ENCODE assay signal across 10 cellular contexts in genomic region chr12:91182664-91183455, GRCh38. TPM values are rescaled to one million over a fixed set of nuclear protein-coding genes. Genes with fewer than 3 reads are reported as not detected.
DNase-seq lines count a peak whose midpoint lies in the region; ATAC-seq, FAIRE-seq and TF ChIP-seq lines count a peak whose summit lies in the region.
"Had no signal": no experiment of that assay in that cellular context is flagged by ENCODE, and none has a peak within 500 bp of the region (broad histone marks: within the 10 kb centered on the region; RNA-seq: fewer than 3 reads in every experiment).

Gene DCN (minus strand): TSS chr12:91182817. CDS start chr12:91178552, 4,265 bp downstream.

- DNase-seq in D721Med (ENCODE audit: insufficient read length, low spot score) = no peak
- DNase-seq in brain microvascular endothelial cell = no peak
- no peak for DNase-seq in right cardiac atrium
- no peak for DNase-seq in renal cortical epithelial cell (ENCODE audit: low read depth)
- no peak for DNase-seq in activated gamma-delta T cell (lab: John Stamatoyannopoulos, UW)
- DNase-seq in NCI-H345 treated with DMSO at 0.1 percent for 48 hours (lab: John Stamatoyannopoulos, UW; ENCODE audit: unreplicated experiment) = no peak
- DNase-seq in activated CD4-positive, alpha-beta T cell treated with anti-CD3 and anti-CD28 coated beads for 48 hours = no peak
- DNase-seq in NCI-H226 = no peak
- DNase-seq: BE2C had no signal

- no peak for TF ChIP-seq CTCF in D721Med (IDR thresholded peaks at IDR 0.05; ENCODE audit: insufficient read depth, missing control alignments)
- TF ChIP-seq CTCF in brain microvascular endothelial cell (IDR thresholded peaks at IDR 0.05; ENCODE audit: low read depth, low read length, missing control alignments) = no peak

- intact Hi-C loops in right cardiac atrium (cut with DNase I) = loop anchor here in 1 of 4 donors (10.0 kb wide), 1 partner anchor 62 kb away; no protein-coding TSS in a partner anchor

- H3K4me3 ChIP-seq in brain microvascular endothelial cell (ENCODE audit: low read depth, low read length) = peak within 1 kb of the TSS; percentile 38
- peak within 1 kb of the TSS; percentile 76 for H3K4me3 ChIP-seq in right cardiac atrium (ENCODE audit: low read length)

- H3K27ac ChIP-seq in brain microvascular endothelial cell (peak within 1 kb of the TSS; percentile 59), right cardiac atrium (ENCODE audit: low read length) (no peak within 1 kb of the TSS)

- ATAC-seq in right cardiac atrium = no peak

- peak; percentile 21 for FAIRE-seq in D721Med (lab: Jason Lieb, UNC)

- in situ Hi-C loops in brain microvascular endothelial cell (cut with HindIII; ENCODE audit: low pct_ligation_motif_present, low sequenced_read_pairs) = no loop called here

- H3K4me1 ChIP-seq in right cardiac atrium (ENCODE audit: control insufficient read depth, insufficient read depth, low read length) = no peaks in the 10 kb centered on the region

- H3K27me3 ChIP-seq in brain microvascular endothelial cell (replicated peaks) (no peaks in the 10 kb centered on the region), right cardiac atrium (ENCODE audit: control insufficient read depth, insufficient read depth) (no peaks in the 10 kb centered on the region)
- H3K27me3 ChIP-seq: BE2C had no signal

- no peaks in the 10 kb centered on the region for H3K9me3 ChIP-seq in right cardiac atrium (ENCODE audit: control insufficient read depth, low read length)
- H3K9me3 ChIP-seq: BE2C had no signal

- no peaks in the 10 kb centered on the region for H3K36me3 ChIP-seq in brain microvascular endothelial cell (replicated peaks)
- H3K36me3 ChIP-seq: BE2C had no signal

- 49% methylated on average over 4 of the region's 4 CpGs for WGBS in right cardiac atrium

RNA-seq across cellular contexts. Expression of gene DCN, which starts in this region (rescaled TPM):
- total RNA-seq in right cardiac atrium (1,000 to 10,000 TPM; 1,110 to 1,790 (median 1,514) TPM), renal cortical epithelial cell (43.6 and 748 TPM in 2 replicates)
- 764 TPM for polyA plus RNA-seq in right cardiac atrium
- polyA plus RNA-seq: IgD-negative memory B cell had no signal
